Comparison of ENCODE assay signal across 8 cellular contexts in the genomic region with DNA sequence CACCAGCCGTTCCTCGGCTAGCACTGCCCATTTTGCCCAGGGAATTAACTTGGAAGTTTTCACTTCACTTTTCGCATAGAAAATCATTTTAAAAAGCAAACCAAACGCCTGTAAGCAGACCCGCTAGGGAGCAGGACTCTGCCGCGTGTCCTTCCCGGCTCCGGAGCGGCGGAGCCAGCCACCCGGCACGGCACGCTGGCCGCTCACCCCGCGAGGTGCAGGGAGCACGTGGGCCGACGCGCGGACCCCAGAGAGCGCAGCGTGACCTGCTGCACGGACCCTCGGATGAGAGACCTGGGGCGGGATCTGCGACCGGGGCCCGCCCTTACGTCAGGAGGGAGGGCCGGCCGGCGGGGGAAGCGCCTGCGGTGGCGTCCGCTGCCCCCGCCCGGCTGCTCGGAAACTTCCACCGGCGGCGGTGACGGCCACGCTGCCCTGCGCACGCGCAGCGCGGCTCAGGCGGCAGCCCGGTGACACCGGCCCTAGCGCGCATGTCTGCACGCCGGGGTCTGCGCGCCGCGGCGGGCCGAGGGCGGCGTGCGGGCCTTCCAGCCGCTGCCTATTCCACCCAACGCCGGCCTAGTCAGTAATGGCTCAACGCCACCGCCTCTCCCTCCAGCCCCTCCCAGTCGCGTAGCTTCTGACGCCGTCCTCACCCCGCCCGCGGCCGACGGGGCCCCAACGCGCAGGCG. TPM values are rescaled to one million over a fixed set of nuclear protein-coding genes. Genes with fewer than 3 reads are reported as not detected.
A peak's percentile ranks its signal among the peaks of the same experiment; 100 is the strongest.
DNase-seq lines count a peak whose midpoint lies in the region; FAIRE-seq and TF ChIP-seq lines count a peak whose summit lies in the region.

No MANE protein-coding gene starts in this region.

- H3K4me1 ChIP-seq in neural progenitor cell (peaks cover 20% of the 10 kb centered on the region), subcutaneous abdominal adipose tissue (ENCODE audit: control insufficient read depth in 5 of 5, insufficient read depth in 5 of 5, low read length in 5 of 5) (peaks cover 22 to 44% (median 39%) of the 10 kb centered on the region in 5 donors)

- H3K9me3 Mint-ChIP-seq in neural progenitor cell = peaks cover 1% of the 10 kb centered on the region

- peaks cover 34% of the 10 kb centered on the region for H4K20me1 ChIP-seq in neural progenitor cell (ENCODE audit: low read depth)

- no peak for FAIRE-seq in H54 (lab: Jason Lieb, UNC)

- TF ChIP-seq POLR2A in H54 (IDR thresholded peaks at IDR 0.05; ENCODE audit: low read depth, low read length) (peak; percentile 62), Raji (IDR thresholded peaks at IDR 0.05; ENCODE audit: insufficient read depth, low read depth, low read length) (peak; percentile 82)

- H3K36me3 Mint-ChIP-seq in neural progenitor cell = peaks cover 5% of the 10 kb centered on the region

- H3K9ac ChIP-seq in neural progenitor cell (no peak overlapping the region), subcutaneous abdominal adipose tissue (ENCODE audit: low read length in 5 of 5) (peak overlapping the region; percentile 48 to 95 (median 85))

- H3K36me3 ChIP-seq in neural progenitor cell (no peaks in the 10 kb centered on the region), subcutaneous abdominal adipose tissue (ENCODE audit: control insufficient read depth in 5 of 5, insufficient read depth in 5 of 5, low read length in 5 of 5) (no peaks in the 10 kb centered on the region)

- H3K9me3 ChIP-seq in neural progenitor cell (ENCODE audit: low read depth) (no peaks in the 10 kb centered on the region), subcutaneous abdominal adipose tissue (ENCODE audit: control insufficient read depth in 5 of 5, low read length in 5 of 5) (no peaks in the 10 kb centered on the region)

- DNase-seq in ELF-1 (ENCODE audit: low read depth, low spot score) (peak; percentile 98), H54 (ENCODE audit: insufficient read length, low spot score) (peak; percentile 99), LNCaP clone FGC (ENCODE audit: low read depth) (peak; percentile 81), activated gamma-delta T cell (lab: John Stamatoyannopoulos, UW) (peak; percentile 92), fibroblast of villous mesenchyme (ENCODE audit: low read depth) (peak; percentile 97), neural progenitor cell (ENCODE audit: low spot score) (peak; percentile 97)

- H3K27ac Mint-ChIP-seq in neural progenitor cell = no peak overlapping the region

- TF ChIP-seq CTCF in LNCaP clone FGC (IDR thresholded peaks at IDR 0.05; ENCODE audit: control insufficient read depth, extremely low read depth, insufficient read depth) = no peak
- TF ChIP-seq CTCF in fibroblast of villous mesenchyme (IDR thresholded peaks at IDR 0.05; ENCODE audit: insufficient read depth, low read depth, low read length) = no peak
- TF ChIP-seq CTCF in neural progenitor cell (IDR thresholded peaks at IDR 0.05) = no peak

- peaks cover 53% of the 10 kb centered on the region for H3K4me1 Mint-ChIP-seq in neural progenitor cell

- peaks cover 18% of the 10 kb centered on the region for H3F3A ChIP-seq in neural progenitor cell (ENCODE audit: low read depth)

- peaks cover 36% of the 10 kb centered on the region for H3K79me2 ChIP-seq in neural progenitor cell (ENCODE audit: low read depth)

- peak overlapping the region; percentile 86 for H3K4me2 ChIP-seq in neural progenitor cell

- H2AFZ ChIP-seq in neural progenitor cell (replicated peaks) = peak overlapping the region; percentile 69

- H3K4me3 ChIP-seq in LNCaP clone FGC (ENCODE audit: low read depth, low read length) (peak overlapping the region; percentile 78), fibroblast of villous mesenchyme (ENCODE audit: low read depth, low read length) (peak overlapping the region; percentile 77), neural progenitor cell (peak overlapping the region; percentile 67), subcutaneous abdominal adipose tissue (ENCODE audit: low read depth in 1 of 5, low read length in 5 of 5) (peak overlapping the region in 4 of 5 donors; percentile 77 to 85 (median 80))

- peak overlapping the region; percentile 88 for H3K4me3 Mint-ChIP-seq in neural progenitor cell

- H3K27me3 Mint-ChIP-seq in neural progenitor cell (ENCODE audit: insufficient read depth, low read depth) = peaks cover 10% of the 10 kb centered on the region

- H3K27ac ChIP-seq in neural progenitor cell = peak overlapping the region; percentile 85
- H3K27ac ChIP-seq in subcutaneous abdominal adipose tissue (ENCODE audit: low read depth, low read length) = peak overlapping the region; percentile 97

- H3K27me3 ChIP-seq in neural progenitor cell = peaks cover 23% of the 10 kb centered on the region
- no peaks in the 10 kb centered on the region for H3K27me3 ChIP-seq in subcutaneous abdominal adipose tissue (ENCODE audit: control insufficient read depth in 5 of 5, insufficient read depth in 4 of 5, low read length in 5 of 5)

RNA-seq across cellular contexts. Expression of gene TENT4A, which starts 0.5 kb away (rescaled TPM):
- total RNA-seq in fibroblast of villous mesenchyme = 20.0 and 23.3 TPM in 2 replicates
- total RNA-seq in neural progenitor cell (ENCODE audit: low replicate concordance) = 20.9 and 22.4 TPM in 2 replicates

Comparison
In these comparisons a context has a peak if more than half of its experiments do, and no peak if none do; other contexts are left out.
1. Peak in every context shown above with its lines: DNase-seq, H3K4me3 ChIP-seq and H3K27ac ChIP-seq.